Comparison of ENCODE assay signal across 10 cellular contexts in genomic region chr2:174340400-174341300, GRCh38. TPM values are rescaled to one million over a fixed set of nuclear protein-coding genes. Genes with fewer than 3 reads are reported as not detected.
DNase-seq lines count a peak whose midpoint lies in the region; FAIRE-seq and TF ChIP-seq lines count a peak whose summit lies in the region.
"Had no signal": no experiment of that assay in that cellular context is flagged by ENCODE, and none has a peak within 500 bp of the region (broad histone marks: within the 10 kb centered on the region; RNA-seq: fewer than 3 reads in every experiment).

No MANE protein-coding gene starts in this region.

- H3K36me3 Mint-ChIP-seq in HFFc6 (ENCODE audit: low read depth), result peaks cover 4% of the 10 kb centered on the region; the same call in 1 of the 2 replicates
- no peaks in the 10 kb centered on the region for H3K36me3 Mint-ChIP-seq in nephron progenitor cell (ENCODE audit: low read depth)

- TF ChIP-seq CTCF in HFFc6 (IDR thresholded peaks at IDR 0.05) (no peak), bronchial epithelial cell (IDR thresholded peaks at IDR 0.05; ENCODE audit: insufficient read depth, low read length, severe bottlenecking) (peak; percentile 1), nephron progenitor cell (IDR thresholded peaks at IDR 0.05) (no peak), D721Med (IDR thresholded peaks at IDR 0.05; ENCODE audit: insufficient read depth, missing control alignments) (no peak)

- FAIRE-seq in bronchial epithelial cell (lab: Jason Lieb, UNC) (no peak), D721Med (lab: Jason Lieb, UNC) (no peak)

- peak overlapping the region; percentile 80 for H3K4me3 Mint-ChIP-seq in HFFc6
- H3K4me3 Mint-ChIP-seq in nephron progenitor cell, result peak overlapping the region; percentile 85

- H3K9me3 Mint-ChIP-seq in HFFc6 (peaks cover 5% of the 10 kb centered on the region), nephron progenitor cell (no peaks in the 10 kb centered on the region)
- H3K9me3 Mint-ChIP-seq: activated naive CD4-positive, alpha-beta T cell treated with anti-CD3 and anti-CD28 coated beads, Interleukin-2, amount 50 U/mL, for 72 hours had no signal

- H3K27ac Mint-ChIP-seq in HFFc6, result no peak overlapping the region
- H3K27ac Mint-ChIP-seq in nephron progenitor cell, result no peak overlapping the region

- DNase-seq in D341Med (ENCODE audit: low spot score), result peak; percentile 24
- DNase-seq in HFFc6, result no peak
- DNase-seq in bronchial epithelial cell (ENCODE audit: low read depth), result no peak
- peak; percentile 78 for DNase-seq in nephron progenitor cell
- no peak for DNase-seq in AG20443 (ENCODE audit: low spot score)
- DNase-seq in iPS-NIHi11 (ENCODE audit: low spot score), result no peak
- no peak for DNase-seq in NCI-H446 (lab: John Stamatoyannopoulos, UW)
- no peak for DNase-seq in D721Med (ENCODE audit: insufficient read length, low spot score)
- DNase-seq: NCI-H187 had no signal

- H3K27me3 Mint-ChIP-seq in HFFc6 (ENCODE audit: insufficient read depth) (peaks cover 52% of the 10 kb centered on the region), nephron progenitor cell (ENCODE audit: low read depth, poor library complexity) (peaks cover 84% of the 10 kb centered on the region)

- peaks cover 37% of the 10 kb centered on the region for H3K4me1 Mint-ChIP-seq in HFFc6 (ENCODE audit: low read depth)
- peaks cover 57% of the 10 kb centered on the region for H3K4me1 Mint-ChIP-seq in nephron progenitor cell

- H3K27me3 ChIP-seq in bronchial epithelial cell (ENCODE audit: control insufficient read depth, insufficient read depth, low read length), result peaks cover 70% of the 10 kb centered on the region

- no peaks in the 10 kb centered on the region for H3K36me3 ChIP-seq in bronchial epithelial cell (ENCODE audit: control insufficient read depth, insufficient read depth, low read length)

- H3K4me3 ChIP-seq in bronchial epithelial cell (ENCODE audit: low read depth, low read length), result no peak overlapping the region

RNA-seq across cellular contexts. Expression of gene SP9, which starts 5.9 kb away (rescaled TPM):
- total RNA-seq in HFFc6 (2021; fragmentation: NEBNext Ultra II Directional; extraction: Animal tissue kit (Norgen Biotek cat#: 25700)), result not detected
- total RNA-seq in bronchial epithelial cell, result not detected in 2 replicates
- total RNA-seq: activated naive CD4-positive, alpha-beta T cell treated with anti-CD3 and anti-CD28 coated beads, Interleukin-2, amount 50 U/mL, for 72 hours had no signal

RNA-seq across cellular contexts. Expression of gene SCRN3, which starts 54.9 kb away (rescaled TPM):
- total RNA-seq in HFFc6 (2021; fragmentation: NEBNext Ultra II Directional; extraction: Animal tissue kit (Norgen Biotek cat#: 25700)), result 10 to 100 TPM; 23.8 to 30.6 (median 27.1) TPM
- 20.0 and 21.8 TPM in 2 replicates for total RNA-seq in bronchial epithelial cell

Comparison
In these comparisons a context has a peak if more than half of its experiments do, and no peak if none do; other contexts are left out.
1. DNase-seq: peak in D341Med (single experiment) and nephron progenitor cell (single experiment); none in HFFc6 (single experiment), bronchial epithelial cell (single experiment), AG20443 (single experiment), iPS-NIHi11 (single experiment), NCI-H446 (0 of 2) and D721Med (single experiment).